22 cellular contexts compared by ENCODE assay signal in the genomic region with DNA sequence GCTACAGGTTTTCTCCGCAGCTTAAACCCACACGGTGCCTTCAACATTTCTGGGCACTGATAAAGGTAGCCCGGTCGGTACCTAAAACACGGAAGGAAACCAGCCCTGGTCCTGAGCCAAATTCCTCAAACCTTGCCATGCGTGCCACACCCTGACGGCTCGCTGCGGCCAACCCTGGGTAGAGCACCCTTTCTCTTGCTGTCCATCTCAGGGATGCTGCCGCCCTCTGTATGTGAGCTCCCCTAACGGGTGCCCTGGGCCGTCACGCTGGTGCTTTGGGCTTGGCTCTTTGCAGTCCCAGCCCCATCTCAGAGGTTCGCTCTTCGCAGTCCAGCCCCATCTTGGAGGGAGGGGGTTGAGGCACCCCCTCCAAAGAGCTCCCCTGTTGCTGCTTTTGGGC.
DNase-seq lines count a peak whose midpoint lies in the region; ATAC-seq and TF ChIP-seq lines count a peak whose summit lies in the region.
"Had no signal": no experiment of that assay in that cellular context is flagged by ENCODE, and none has a peak within 500 bp of the region (broad histone marks: within the 10 kb centered on the region; RNA-seq: fewer than 3 reads in every experiment).

No MANE protein-coding gene starts in this region.

- no peak for ATAC-seq in HG03108 (IDR thresholded peaks at IDR 0.05; ENCODE audit: unreplicated experiment)
- no peak for ATAC-seq in GM18505 (IDR thresholded peaks at IDR 0.05; ENCODE audit: unreplicated experiment)
- ATAC-seq in GM19463 (IDR thresholded peaks at IDR 0.05; ENCODE audit: unreplicated experiment): no peak

- no peak for TF ChIP-seq POLR2A in GM18505 (IDR thresholded peaks at IDR 0.05; ENCODE audit: borderline replicate concordance, extremely low read depth, insufficient read depth, insufficient read length)

- peak; percentile 2 for DNase-seq in 8988T
- DNase-seq in D341Med (ENCODE audit: low spot score): peak; percentile 30
- peak; percentile 54 for DNase-seq in NCI-H69 (lab: John Stamatoyannopoulos, UW)
- peak; percentile 51 for DNase-seq in kidney tubule cell (ENCODE audit: low spot score)
- no peak for DNase-seq in pons (ENCODE audit: low spot score)
- DNase-seq: activated CD4-positive, alpha-beta memory T cell treated with anti-CD3 and anti-CD28 coated beads, Interleukin-2, amount 10 ng/mL, durations not matched to agents 7 days and 5 days; activated CD4-positive, alpha-beta T cell treated with anti-CD3 and anti-CD28 coated beads for 1 hour; activated CD8-positive, alpha-beta memory T cell treated with anti-CD3 and anti-CD28 coated beads, Interleukin-2, amount 50 U/mL, for 48 hours; activated naive CD4-positive, alpha-beta T cell treated with anti-CD3 and anti-CD28 coated beads, Interleukin-2, amount 10 ng/mL, durations not matched to agents 7 days and 5 days; Karpas-422; MV-4-11; NCI-H1436 treated with DMSO at 0.1 percent for 48 hours; NCI-H524; retina; RPMI8226; SK-N-SH; substantia nigra; T-helper 2 cell; upper lobe of left lung had no signal
